9 cellular contexts compared by ENCODE assay signal in genomic region chr3:28915711-28916481, GRCh38.
DNase-seq lines count a peak whose midpoint lies in the region; ATAC-seq, FAIRE-seq and TF ChIP-seq lines count a peak whose summit lies in the region.
"Had no signal": no experiment of that assay in that cellular context is flagged by ENCODE, and none has a peak within 500 bp of the region (broad histone marks: within the 10 kb centered on the region; RNA-seq: fewer than 3 reads in every experiment).

No MANE protein-coding gene starts in this region.

- peaks cover 4% of the 10 kb centered on the region for H3K27me3 Mint-ChIP-seq in brain
- no peaks in the 10 kb centered on the region for H3K27me3 Mint-ChIP-seq in natural killer cell treated with Interleukin-12 subunit alpha and Interleukin-12 subunit beta and Interleukin-15 and Interleukin-18, amount 100 ng/mL, for 72 hours
- peaks cover 10% of the 10 kb centered on the region for H3K27me3 Mint-ChIP-seq in activated CD8-positive, alpha-beta memory T cell treated with anti-CD3 and anti-CD28 coated beads, Interleukin-2, amount 10 ng/mL, durations not matched to agents 7 days and 5 days
- H3K27me3 Mint-ChIP-seq: IgD-negative memory B cell had no signal

- CTCF ChIA-PET in activated CD8-positive, alpha-beta memory T cell treated with anti-CD3 and anti-CD28 coated beads, Interleukin-2, amount 10 ng/mL, durations not matched to agents 7 days and 5 days (lab: Charles Lee): interaction anchor here (1.1 to 1.5 kb wide), 3 partner anchors 11 to 73 kb away, joined by 3 to 4 read pairs (median 3); no protein-coding TSS in a partner anchor

- peak overlapping the region in 4 of 5 experiments; percentile 28 to 58 (median 32) for H3K27ac Mint-ChIP-seq in brain
- H3K27ac Mint-ChIP-seq in natural killer cell treated with Interleukin-12 subunit alpha and Interleukin-12 subunit beta and Interleukin-15 and Interleukin-18, amount 100 ng/mL, for 72 hours: no peak overlapping the region
- no peak overlapping the region for H3K27ac Mint-ChIP-seq in activated CD8-positive, alpha-beta memory T cell treated with anti-CD3 and anti-CD28 coated beads, Interleukin-2, amount 10 ng/mL, durations not matched to agents 7 days and 5 days
- H3K27ac Mint-ChIP-seq: IgD-negative memory B cell had no signal

- peak overlapping the region; percentile 2 to 55 (median 40) for H3K4me3 Mint-ChIP-seq in brain
- no peak overlapping the region for H3K4me3 Mint-ChIP-seq in natural killer cell treated with Interleukin-12 subunit alpha and Interleukin-12 subunit beta and Interleukin-15 and Interleukin-18, amount 100 ng/mL, for 72 hours
- no peak overlapping the region for H3K4me3 Mint-ChIP-seq in activated CD8-positive, alpha-beta memory T cell treated with anti-CD3 and anti-CD28 coated beads, Interleukin-2, amount 10 ng/mL, durations not matched to agents 7 days and 5 days

- no peaks in the 10 kb centered on the region for H3K36me3 Mint-ChIP-seq in brain
- H3K36me3 Mint-ChIP-seq in natural killer cell treated with Interleukin-12 subunit alpha and Interleukin-12 subunit beta and Interleukin-15 and Interleukin-18, amount 100 ng/mL, for 72 hours: no peaks in the 10 kb centered on the region
- H3K36me3 Mint-ChIP-seq in activated CD8-positive, alpha-beta memory T cell treated with anti-CD3 and anti-CD28 coated beads, Interleukin-2, amount 10 ng/mL, durations not matched to agents 7 days and 5 days: no peaks in the 10 kb centered on the region
- H3K36me3 Mint-ChIP-seq: IgD-negative memory B cell had no signal

- ATAC-seq in natural killer cell treated with Interleukin-12 subunit alpha and Interleukin-12 subunit beta and Interleukin-15 and Interleukin-18, amount 100 ng/mL, for 72 hours: no peak
- no peak for ATAC-seq in activated CD8-positive, alpha-beta memory T cell treated with anti-CD3 and anti-CD28 coated beads, Interleukin-2, amount 10 ng/mL, durations not matched to agents 7 days and 5 days
- ATAC-seq in esophagus mucosa (no peak), GM21717 (IDR thresholded peaks at IDR 0.05; ENCODE audit: unreplicated experiment) (no peak)

- no peak for TF ChIP-seq CTCF in brain (conservative IDR thresholded peaks at IDR 0.05)

- H3K4me1 Mint-ChIP-seq in brain: peaks cover 37% of the 10 kb centered on the region
- no peaks in the 10 kb centered on the region for H3K4me1 Mint-ChIP-seq in natural killer cell treated with Interleukin-12 subunit alpha and Interleukin-12 subunit beta and Interleukin-15 and Interleukin-18, amount 100 ng/mL, for 72 hours (ENCODE audit: low read depth in 2 of 2)
- H3K4me1 Mint-ChIP-seq in activated CD8-positive, alpha-beta memory T cell treated with anti-CD3 and anti-CD28 coated beads, Interleukin-2, amount 10 ng/mL, durations not matched to agents 7 days and 5 days: peaks cover 5% of the 10 kb centered on the region

- DNase-seq in COLO668 (lab: John Stamatoyannopoulos, UW; ENCODE audit: unreplicated experiment) (peak; percentile 3), HTR-8/SVneo (ENCODE audit: insufficient read length, low spot score) (peak; percentile 15), left kidney (ENCODE audit: low read depth, low spot score) (peak; percentile 54)
- no peak for DNase-seq in natural killer cell treated with Interleukin-12 subunit alpha and Interleukin-12 subunit beta and Interleukin-15 and Interleukin-18, amount 100 ng/mL, for 72 hours (ENCODE audit: low spot score)
- no peak for DNase-seq in activated CD8-positive, alpha-beta memory T cell treated with anti-CD3 and anti-CD28 coated beads, Interleukin-2, amount 10 ng/mL, durations not matched to agents 7 days and 5 days

- no peak for FAIRE-seq in HTR-8/SVneo (lab: Jason Lieb, UNC)

- H3K9me3 Mint-ChIP-seq in brain: peaks cover 0 to 3% (median 0%) of the 10 kb centered on the region in 5 experiments
- no peaks in the 10 kb centered on the region for H3K9me3 Mint-ChIP-seq in natural killer cell treated with Interleukin-12 subunit alpha and Interleukin-12 subunit beta and Interleukin-15 and Interleukin-18, amount 100 ng/mL, for 72 hours
- H3K9me3 Mint-ChIP-seq in activated CD8-positive, alpha-beta memory T cell treated with anti-CD3 and anti-CD28 coated beads, Interleukin-2, amount 10 ng/mL, durations not matched to agents 7 days and 5 days (ENCODE audit: low read depth): no peaks in the 10 kb centered on the region
- H3K9me3 Mint-ChIP-seq: IgD-negative memory B cell had no signal

Comparison
In these comparisons a context has a peak if more than half of its experiments do, and no peak if none do; other contexts are left out.
1. DNase-seq: peak in COLO668 (single experiment), HTR-8/SVneo (single experiment) and left kidney (single experiment); none in natural killer cell treated with Interleukin-12 subunit alpha and Interleukin-12 subunit beta and Interleukin-15 and Interleukin-18, amount 100 ng/mL, for 72 hours (single experiment) and activated CD8-positive, alpha-beta memory T cell treated with anti-CD3 and anti-CD28 coated beads, Interleukin-2, amount 10 ng/mL, durations not matched to agents 7 days and 5 days (single experiment).
2. H3K27ac Mint-ChIP-seq: peak in brain (4 of 5); none in natural killer cell treated with Interleukin-12 subunit alpha and Interleukin-12 subunit beta and Interleukin-15 and Interleukin-18, amount 100 ng/mL, for 72 hours (0 of 2) and activated CD8-positive, alpha-beta memory T cell treated with anti-CD3 and anti-CD28 coated beads, Interleukin-2, amount 10 ng/mL, durations not matched to agents 7 days and 5 days (single experiment).
3. H3K4me3 Mint-ChIP-seq: peak in brain (5 of 5); none in natural killer cell treated with Interleukin-12 subunit alpha and Interleukin-12 subunit beta and Interleukin-15 and Interleukin-18, amount 100 ng/mL, for 72 hours (single experiment) and activated CD8-positive, alpha-beta memory T cell treated with anti-CD3 and anti-CD28 coated beads, Interleukin-2, amount 10 ng/mL, durations not matched to agents 7 days and 5 days (single experiment).